In genomic region chr1:173257805-173258204, GRCh38 we compare ENCODE assay signal across 19 cellular contexts. TPM values are rescaled to one million over a fixed set of nuclear protein-coding genes. Genes with fewer than 3 reads are reported as not detected.
DNase-seq lines count a peak whose midpoint lies in the region; ATAC-seq and TF ChIP-seq lines count a peak whose summit lies in the region.
"Had no signal": no experiment of that assay in that cellular context is flagged by ENCODE, and none has a peak within 500 bp of the region (broad histone marks: within the 10 kb centered on the region; RNA-seq: fewer than 3 reads in every experiment).

No MANE protein-coding gene starts in this region.

- POLR2A ChIA-PET in MCF 10A (lab: Yijun Ruan, JAX): no interaction called here

- no peaks in the 10 kb centered on the region for H4K20me1 ChIP-seq in mammary epithelial cell (ENCODE audit: insufficient read depth, low read length)

- WGBS in mammary epithelial cell (ENCODE audit: low coverage, missing lambda C conversion rate): 90% methylated on average over 2 of the region's 2 CpGs
- WGBS in mesendoderm (ENCODE audit: extremely low coverage, insufficient coverage, low lambda C conversion rate): no CpG with 5 or more reads among the region's 2 CpGs

- dilution Hi-C loops in mammary epithelial cell (cut with HindIII; ENCODE audit: low sequenced_read_pairs): no loop called here

- H3K4me3 ChIP-seq in mammary epithelial cell (replicated peaks in 1 of 3; ENCODE audit: insufficient read depth in 1 of 3, low read depth in 2 of 3, low read length in 3 of 3): no peak overlapping the region
- H3K4me3 ChIP-seq in mesendoderm (ENCODE audit: low read length): no peak overlapping the region
- H3K4me3 ChIP-seq: SJSA1 had no signal

- no peak overlapping the region for H2AFZ ChIP-seq in mammary epithelial cell (ENCODE audit: low read depth, low read length)

- H3K18ac ChIP-seq in mesendoderm (ENCODE audit: low read length): peak overlapping the region; percentile 80

- no peak for TF ChIP-seq CTCF in mammary epithelial cell (conservative IDR thresholded peaks at IDR 0.05 in 1 of 2, IDR thresholded peaks at IDR 0.05 in 1 of 2; ENCODE audit: extremely low read depth in 1 of 2, insufficient read depth in 1 of 2, low read depth in 1 of 2, low read length in 2 of 2)
- TF ChIP-seq CTCF in MCF 10A (IDR thresholded peaks at IDR 0.05; ENCODE audit: unreplicated experiment): no peak

- H2BK5ac ChIP-seq in mesendoderm (ENCODE audit: low read length): peak overlapping the region; percentile 8

- no peak overlapping the region for H3K4me2 ChIP-seq in mammary epithelial cell (ENCODE audit: insufficient read depth, low read depth, low read length)
- no peak overlapping the region for H3K4me2 ChIP-seq in mesendoderm (ENCODE audit: low read length)

- CTCF ChIA-PET in mammary epithelial cell (lab: Charles Lee; ENCODE audit: low non-redundant PET): no interaction called here
- CTCF ChIA-PET in MCF 10A (lab: Yijun Ruan, JAX): interaction anchor here (0.6 to 3.4 kb wide), 8 partner anchors 9 to 566 kb away, joined by 3 to 31 read pairs (median 4); partner anchors contain the start of gene DARS2

- H3K4me1 Mint-ChIP-seq in MCF 10A (ENCODE audit: insufficient read depth, unreplicated experiment): no peaks in the 10 kb centered on the region
- H3K4me1 Mint-ChIP-seq: CD4-positive, alpha-beta memory T cell had no signal

- no peak overlapping the region for H2BK120ac ChIP-seq in mesendoderm (ENCODE audit: low read depth, low read length)

- peaks cover 24% of the 10 kb centered on the region for H3K9me3 Mint-ChIP-seq in MCF 10A (ENCODE audit: unreplicated experiment)

- no peak overlapping the region for H2BK15ac ChIP-seq in mesendoderm (replicated peaks; ENCODE audit: low read depth)

- H3K27ac ChIP-seq in mammary epithelial cell (ENCODE audit: insufficient read depth, low read depth, low read length): no peak overlapping the region
- peak overlapping the region; percentile 5 for H3K27ac ChIP-seq in mesendoderm (ENCODE audit: low read depth, low read length)
- H3K27ac ChIP-seq: 22Rv1, SJSA1 had no signal

- no TSS peak for BruUV-seq in mammary epithelial cell (replicated peaks; lab: Mats Ljungman, UMichigan)
- no TSS peak for BruUV-seq in MCF 10A (replicated peaks; lab: Mats Ljungman, UMichigan)

- no peak overlapping the region for H3K27ac Mint-ChIP-seq in MCF 10A (ENCODE audit: low read depth, unreplicated experiment)

- H3K23ac ChIP-seq in mesendoderm (ENCODE audit: low read length): peak overlapping the region; percentile 6

- H3K79me1 ChIP-seq in mesendoderm (ENCODE audit: low read length): no peaks in the 10 kb centered on the region

- H3K9ac ChIP-seq in mammary epithelial cell (ENCODE audit: insufficient read depth, low read length): no peak overlapping the region
- no peak overlapping the region for H3K9ac ChIP-seq in mesendoderm (ENCODE audit: low read length)

- H4K5ac ChIP-seq in mesendoderm (ENCODE audit: low read length): no peak overlapping the region

- H3K36me3 ChIP-seq in mammary epithelial cell (ENCODE audit: insufficient read depth, low read length) (no peaks in the 10 kb centered on the region), mesendoderm (ENCODE audit: control insufficient read depth, insufficient read depth, low read length) (no peaks in the 10 kb centered on the region)
- H3K36me3 ChIP-seq: BE2C, SJSA1 had no signal

- intact Hi-C loops in mammary epithelial cell (cut with micrococcal nuclease): loop anchor here (5.0 kb wide), 1 partner anchor 564 kb away; the partner anchor contains the start of genes CENPL and DARS2
- intact Hi-C loops in MCF 10A (cut with micrococcal nuclease): loop anchor here (5.0 kb wide), 1 partner anchor 149 kb away; no protein-coding TSS in a partner anchor

- no peak overlapping the region for H3K56ac ChIP-seq in mesendoderm (ENCODE audit: low read length)

- DNase-seq in mammary epithelial cell (peak; percentile 24), MCF 10A (ENCODE audit: unreplicated experiment) (no peak), mesendoderm (peak; percentile 89), NCI-H187 treated with DMSO at 0.1 percent for 48 hours (lab: John Stamatoyannopoulos, UW) (no peak), activated T-cell treated with anti-CD3 and anti-CD28 coated beads for 4 hours (no peak), hippocampal formation (lab: John Stamatoyannopoulos, UW) (no peak), CD1c-positive myeloid dendritic cell (ENCODE audit: extremely low spot score) (no peak)
- DNase-seq: BE2C; CD4-positive, alpha-beta memory T cell; GDM1; H7; Kasumi-1; NCI-H2029 treated with DMSO at 0.1 percent for 48 hours; NCI-H2171 treated with DMSO at 0.1 percent for 48 hours; NCI-H446 treated with DMSO at 0.1 percent for 48 hours; NK-92 treated with Interleukin-12 subunit alpha and Interleukin-12 subunit beta, amount 100 ng/mL, for 24 hours had no signal

- H3K79me2 ChIP-seq in mammary epithelial cell (ENCODE audit: insufficient read depth, low read length) (no peaks in the 10 kb centered on the region), mesendoderm (ENCODE audit: control insufficient read depth, insufficient read depth, low read length) (no peaks in the 10 kb centered on the region)

- H3K36me3 Mint-ChIP-seq in MCF 10A (ENCODE audit: insufficient read depth, unreplicated experiment): no peaks in the 10 kb centered on the region

- ATAC-seq in SK-N-SH treated with all-trans-retinoic acid at 6 μM for 48 hours: peak; percentile 48

- no peak overlapping the region for H3K4me3 Mint-ChIP-seq in MCF 10A (ENCODE audit: unreplicated experiment)
- H3K4me3 Mint-ChIP-seq: CD4-positive, alpha-beta memory T cell had no signal

- no peaks in the 10 kb centered on the region for H3K27me3 Mint-ChIP-seq in MCF 10A (ENCODE audit: insufficient read depth, unreplicated experiment)
- H3K27me3 Mint-ChIP-seq: CD4-positive, alpha-beta memory T cell had no signal

- in situ Hi-C loops in mammary epithelial cell (cut with MboI; ENCODE audit: low sequenced_read_pairs in 2 of 2): loop anchor here in 1 of 2 donors (25.0 kb wide), 2 partner anchors 154 to 554 kb away; partner anchors contain the start of genes CENPL and DARS2

- H3K4me1 ChIP-seq in mammary epithelial cell (ENCODE audit: insufficient read depth, low read length) (peaks cover 4% of the 10 kb centered on the region), mesendoderm (ENCODE audit: control insufficient read depth, low read depth, low read length) (peaks cover 5% of the 10 kb centered on the region)
- H3K4me1 ChIP-seq: BE2C, SJSA1 had no signal

- H4K8ac ChIP-seq in mesendoderm (ENCODE audit: low read depth, low read length): no peak overlapping the region

- H3K9me3 ChIP-seq in mammary epithelial cell (replicated peaks; ENCODE audit: insufficient read depth, low read length): no peaks in the 10 kb centered on the region
- H3K9me3 ChIP-seq: BE2C, SJSA1 had no signal

- no peak overlapping the region for H3K4ac ChIP-seq in mesendoderm (ENCODE audit: low read depth, low read length)

- H3K27me3 ChIP-seq in mammary epithelial cell (ENCODE audit: insufficient read depth, low read length) (no peaks in the 10 kb centered on the region), mesendoderm (ENCODE audit: insufficient read depth, low read length, poor library complexity) (no peaks in the 10 kb centered on the region)
- H3K27me3 ChIP-seq: BE2C, SJSA1 had no signal

- H2AK5ac ChIP-seq in mesendoderm (ENCODE audit: low read length): no peak overlapping the region

TF ChIP-seq in SK-N-SH treated with all-trans-retinoic acid at 6 μM for 48 hours, 23 proteins besides CTCF, POLR2A, EP300 and RAD21 (continues in another document):
- TF ChIP-seq, protein P1, sequence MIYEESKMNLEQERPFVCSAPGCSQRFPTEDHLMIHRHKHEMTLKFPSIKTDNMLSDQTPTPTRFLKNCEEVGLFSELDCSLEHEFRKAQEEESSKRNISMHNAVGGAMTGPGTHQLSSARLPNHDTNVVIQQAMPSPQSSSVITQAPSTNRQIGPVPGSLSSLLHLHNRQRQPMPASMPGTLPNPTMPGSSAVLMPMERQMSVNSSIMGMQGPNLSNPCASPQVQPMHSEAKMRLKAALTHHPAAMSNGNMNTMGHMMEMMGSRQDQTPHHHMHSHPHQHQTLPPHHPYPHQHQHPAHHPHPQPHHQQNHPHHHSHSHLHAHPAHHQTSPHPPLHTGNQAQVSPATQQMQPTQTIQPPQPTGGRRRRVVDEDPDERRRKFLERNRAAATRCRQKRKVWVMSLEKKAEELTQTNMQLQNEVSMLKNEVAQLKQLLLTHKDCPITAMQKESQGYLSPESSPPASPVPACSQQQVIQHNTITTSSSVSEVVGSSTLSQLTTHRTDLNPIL (CRISPR knock-in tag; IDR thresholded peaks at IDR 0.05; ENCODE audit: low read depth): no peak
- TF ChIP-seq ZFP3 (CRISPR knock-in tag; IDR thresholded peaks at IDR 0.05) (no peak), ZC3H10 (CRISPR knock-in tag; IDR thresholded peaks at IDR 0.05) (no peak), PPARA (CRISPR knock-in tag; IDR thresholded peaks at IDR 0.05; ENCODE audit: borderline replicate concordance) (no peak), ARNTL (CRISPR knock-in tag; IDR thresholded peaks at IDR 0.05; ENCODE audit: borderline replicate concordance, low read depth) (no peak), RARB (CRISPR knock-in tag; IDR thresholded peaks at IDR 0.05) (no peak), ZNF565 (CRISPR knock-in tag; conservative IDR thresholded peaks at IDR 0.05; ENCODE audit: low read depth) (no peak), CSDC2 (CRISPR knock-in tag; IDR thresholded peaks at IDR 0.05) (no peak), ZFP30 (CRISPR knock-in tag; IDR thresholded peaks at IDR 0.05) (no peak), SNAI2 (CRISPR knock-in tag; IDR thresholded peaks at IDR 0.05) (no peak)
- TF ChIP-seq, protein P2, sequence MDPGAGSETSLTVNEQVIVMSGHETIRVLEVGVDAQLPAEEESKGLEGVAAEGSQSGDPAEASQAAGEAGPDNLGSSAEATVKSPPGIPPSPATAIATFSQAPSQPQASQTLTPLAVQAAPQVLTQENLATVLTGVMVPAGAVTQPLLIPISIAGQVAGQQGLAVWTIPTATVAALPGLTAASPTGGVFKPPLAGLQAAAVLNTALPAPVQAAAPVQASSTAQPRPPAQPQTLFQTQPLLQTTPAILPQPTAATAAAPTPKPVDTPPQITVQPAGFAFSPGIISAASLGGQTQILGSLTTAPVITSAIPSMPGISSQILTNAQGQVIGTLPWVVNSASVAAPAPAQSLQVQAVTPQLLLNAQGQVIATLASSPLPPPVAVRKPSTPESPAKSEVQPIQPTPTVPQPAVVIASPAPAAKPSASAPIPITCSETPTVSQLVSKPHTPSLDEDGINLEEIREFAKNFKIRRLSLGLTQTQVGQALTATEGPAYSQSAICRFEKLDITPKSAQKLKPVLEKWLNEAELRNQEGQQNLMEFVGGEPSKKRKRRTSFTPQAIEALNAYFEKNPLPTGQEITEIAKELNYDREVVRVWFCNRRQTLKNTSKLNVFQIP (CRISPR knock-in tag; IDR thresholded peaks at IDR 0.05; ENCODE audit: borderline replicate concordance, low read depth): no peak

RNA-seq across cellular contexts. Expression of gene TNFSF4, which starts 50.7 kb away (rescaled TPM):
- total RNA-seq in mammary epithelial cell (under 1 TPM; 0.17 to 0.85 TPM), MCF 10A (2022) (0.23 and 0.74 TPM in 2 replicates)
- polyA plus RNA-seq in mammary epithelial cell: 0.06 TPM
- not detected for polyA minus RNA-seq in mammary epithelial cell
- 0.08 TPM for polyA plus RNA-seq in mesendoderm (2013, experiment 1 of 2)
- 0.13 TPM for polyA plus RNA-seq in mesendoderm (2013, experiment 2 of 2)

Comparison
In these comparisons a context has a peak if more than half of its experiments do, and no peak if none do; other contexts are left out.
1. DNase-seq: peak in mammary epithelial cell (single experiment) and mesendoderm (single experiment); none in MCF 10A (single experiment), NCI-H187 treated with DMSO at 0.1 percent for 48 hours (single experiment), activated T-cell treated with anti-CD3 and anti-CD28 coated beads for 4 hours (single experiment), hippocampal formation (0 of 2) and CD1c-positive myeloid dendritic cell (single experiment).